In the genomic region with DNA sequence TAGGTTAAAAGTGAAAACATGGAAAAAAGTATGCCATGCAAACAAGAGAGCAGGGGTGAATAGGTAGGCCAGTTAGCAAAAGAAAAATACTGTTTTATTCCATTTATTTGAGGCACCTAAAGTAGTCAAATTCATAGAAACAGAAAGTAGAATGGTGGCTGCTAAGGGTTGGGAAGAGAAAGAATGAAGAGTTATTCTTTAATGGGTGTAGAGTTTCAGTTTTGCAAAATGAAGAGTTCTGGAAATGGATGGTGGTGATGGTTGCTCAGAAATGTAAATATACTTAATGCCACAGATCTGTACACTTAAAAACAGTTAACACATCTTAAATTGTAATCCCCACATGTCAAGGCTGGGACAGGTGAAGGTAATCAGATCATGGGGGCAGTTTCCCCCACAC, we compare ENCODE assay signal across 16 cellular contexts.
DNase-seq lines count a peak whose midpoint lies in the region; ATAC-seq and TF ChIP-seq lines count a peak whose summit lies in the region.
"Had no signal": no experiment of that assay in that cellular context is flagged by ENCODE, and none has a peak within 500 bp of the region (broad histone marks: within the 10 kb centered on the region; RNA-seq: fewer than 3 reads in every experiment).

No MANE protein-coding gene starts in this region.

- peak overlapping the region; percentile 89 for H3K27ac ChIP-seq in OCI-LY3 (ENCODE audit: low read length)
- H3K27ac ChIP-seq: SK-N-MC had no signal

- DNase-seq in OCI-M1 (lab: John Stamatoyannopoulos, UW) = no peak
- DNase-seq in hippocampal formation (lab: John Stamatoyannopoulos, UW) = no peak
- DNase-seq: C1 segment of cervical spinal cord, DMS 273 treated with DMSO at 0.1 percent for 48 hours, MV-4-11, NCI-H2081, NCI-H2227 treated with DMSO at 0.1 percent for 48 hours, Right ventricle myocardium superior, T1000 had no signal

- peak overlapping the region; percentile 38; the same call in 1 of the 2 replicates for H3K9ac ChIP-seq in OCI-LY3 (ENCODE audit: low read length)

- no peak overlapping the region for H2AFZ ChIP-seq in OCI-LY3 (ENCODE audit: low read depth, low read length)

- H3K36me3 ChIP-seq in OCI-LY3 (replicated peaks; ENCODE audit: low read depth, low read length) = peaks cover 77% of the 10 kb centered on the region
- H3K36me3 ChIP-seq: HAP-1 had no signal

- ATAC-seq in GM18909 (IDR thresholded peaks at IDR 0.05; ENCODE audit: poor library complexity, unreplicated experiment) = peak; percentile 64
- ATAC-seq in GM21423 (IDR thresholded peaks at IDR 0.05; ENCODE audit: unreplicated experiment) = peak; percentile 64
- peak; percentile 59 for ATAC-seq in HG03432 (IDR thresholded peaks at IDR 0.05; ENCODE audit: unreplicated experiment)
- ATAC-seq in HG02571 (IDR thresholded peaks at IDR 0.05; ENCODE audit: unreplicated experiment) = no peak

- TF ChIP-seq CTCF in OCI-LY3 (IDR thresholded peaks at IDR 0.05; ENCODE audit: low read depth, low read length) = no peak

- peak overlapping the region; percentile 84 for H3K4me2 ChIP-seq in OCI-LY3 (ENCODE audit: low read length)

- peaks cover 71% of the 10 kb centered on the region for H4K20me1 ChIP-seq in OCI-LY3 (ENCODE audit: insufficient read depth, low read length)

- H3K27me3 ChIP-seq in OCI-LY3 (ENCODE audit: low read depth, low read length) = no peaks in the 10 kb centered on the region

- H3K79me2 ChIP-seq in OCI-LY3 (ENCODE audit: low read length) = peaks cover 100% of the 10 kb centered on the region

- H3K4me1 ChIP-seq in OCI-LY3 (ENCODE audit: low read length) = peaks cover 100% of the 10 kb centered on the region
- H3K4me1 ChIP-seq: HAP-1 had no signal

- peak overlapping the region; percentile 47 for H3K4me3 ChIP-seq in OCI-LY3 (ENCODE audit: low read length)
- H3K4me3 ChIP-seq: HAP-1, SK-N-MC had no signal

- H3K9me3 ChIP-seq in OCI-LY3 (ENCODE audit: insufficient read depth, low read length) = no peaks in the 10 kb centered on the region
- H3K9me3 ChIP-seq: HAP-1 had no signal
